ENCODE assay signal across 11 cellular contexts in genomic region chr19:49911381-49912145, GRCh38. TPM values are rescaled to one million over a fixed set of nuclear protein-coding genes. Genes with fewer than 3 reads are reported as not detected.
DNase-seq lines count a peak whose midpoint lies in the region; ATAC-seq lines count a peak whose summit lies in the region.
"Had no signal": no experiment of that assay in that cellular context is flagged by ENCODE, and none has a peak within 500 bp of the region (broad histone marks: within the 10 kb centered on the region; RNA-seq: fewer than 3 reads in every experiment).

No MANE protein-coding gene starts in this region.

- H3K9me3 Mint-ChIP-seq in activated naive CD4-positive, alpha-beta T cell treated with anti-CD3 and anti-CD28 coated beads, Interleukin-2, amount 50 U/mL, for 24 hours: no peaks in the 10 kb centered on the region
- no peaks in the 10 kb centered on the region for H3K9me3 Mint-ChIP-seq in naive thymus-derived CD4-positive, alpha-beta T cell

- H3K27ac ChIP-seq in naive thymus-derived CD4-positive, alpha-beta T cell (ENCODE audit: low read depth, low read length): peak overlapping the region; percentile 47
- H3K27ac ChIP-seq: brain microvascular endothelial cell had no signal

- POLR2A ChIA-PET in naive thymus-derived CD4-positive, alpha-beta T cell (lab: Charles Lee): interaction anchor here (0.7 to 0.8 kb wide), 2 partner anchors 17 to 75 kb away, joined by 3 to 5 read pairs; no protein-coding TSS in a partner anchor

- no peaks in the 10 kb centered on the region for H3K9me3 ChIP-seq in naive thymus-derived CD4-positive, alpha-beta T cell (ENCODE audit: control insufficient read depth in 2 of 3, low read length in 3 of 3)
- H3K9me3 ChIP-seq: upper lobe of left lung had no signal

- peak overlapping the region; percentile 33 for H3K27ac Mint-ChIP-seq in activated naive CD4-positive, alpha-beta T cell treated with anti-CD3 and anti-CD28 coated beads, Interleukin-2, amount 50 U/mL, for 24 hours
- peak overlapping the region; percentile 45 to 91 (median 79) for H3K27ac Mint-ChIP-seq in naive thymus-derived CD4-positive, alpha-beta T cell

- no peaks in the 10 kb centered on the region for H3K27me3 ChIP-seq in naive thymus-derived CD4-positive, alpha-beta T cell (ENCODE audit: control insufficient read depth in 2 of 2, insufficient read depth in 2 of 2, low read length in 2 of 2)
- H3K27me3 ChIP-seq: brain microvascular endothelial cell, upper lobe of left lung had no signal

- H3K4me3 Mint-ChIP-seq in activated naive CD4-positive, alpha-beta T cell treated with anti-CD3 and anti-CD28 coated beads, Interleukin-2, amount 50 U/mL, for 24 hours: no peak overlapping the region
- H3K4me3 Mint-ChIP-seq in naive thymus-derived CD4-positive, alpha-beta T cell: peak overlapping the region in 1 of 10 donors; percentile 65

- intact Hi-C loops in naive thymus-derived CD4-positive, alpha-beta T cell (cut with micrococcal nuclease): loop anchor here in 1 of 2 donors (2.0 kb wide), 1 partner anchor 15 kb away; the partner anchor contains the start of gene IL4I1

- CTCF ChIA-PET in naive thymus-derived CD4-positive, alpha-beta T cell (lab: Charles Lee): interaction anchor here (0.6 kb wide), 1 partner anchor 441 kb away, joined by 5 read pairs; no protein-coding TSS in a partner anchor

- H3K4me1 ChIP-seq in naive thymus-derived CD4-positive, alpha-beta T cell (ENCODE audit: control insufficient read depth in 2 of 2, insufficient read depth in 2 of 2, low read length in 2 of 2): no peaks in the 10 kb centered on the region

- H3K4me1 Mint-ChIP-seq in activated naive CD4-positive, alpha-beta T cell treated with anti-CD3 and anti-CD28 coated beads, Interleukin-2, amount 50 U/mL, for 24 hours: peaks cover 27% of the 10 kb centered on the region
- peaks cover 16 to 53% (median 22%) of the 10 kb centered on the region in 7 donors for H3K4me1 Mint-ChIP-seq in naive thymus-derived CD4-positive, alpha-beta T cell

- ATAC-seq in HG03039 (IDR thresholded peaks at IDR 0.05; ENCODE audit: unreplicated experiment) (peak; percentile 33), GM21367 (IDR thresholded peaks at IDR 0.05; ENCODE audit: unreplicated experiment) (no peak), GM19463 (IDR thresholded peaks at IDR 0.05; ENCODE audit: unreplicated experiment) (no peak)
- peak; percentile 89 for ATAC-seq in naive thymus-derived CD4-positive, alpha-beta T cell

- no peak overlapping the region for H3K4me3 ChIP-seq in naive thymus-derived CD4-positive, alpha-beta T cell (ENCODE audit: low read length)
- H3K4me3 ChIP-seq: upper lobe of left lung had no signal

- peaks cover 0 to 69% (median 0%) of the 10 kb centered on the region in 3 experiments for H3K36me3 ChIP-seq in naive thymus-derived CD4-positive, alpha-beta T cell (ENCODE audit: control insufficient read depth in 2 of 3, insufficient read depth in 3 of 3, low read length in 3 of 3)

- H3K36me3 Mint-ChIP-seq in activated naive CD4-positive, alpha-beta T cell treated with anti-CD3 and anti-CD28 coated beads, Interleukin-2, amount 50 U/mL, for 24 hours: peaks cover 7% of the 10 kb centered on the region
- peaks cover 0 to 39% (median 20%) of the 10 kb centered on the region in 5 donors for H3K36me3 Mint-ChIP-seq in naive thymus-derived CD4-positive, alpha-beta T cell

- H3K27me3 Mint-ChIP-seq in activated naive CD4-positive, alpha-beta T cell treated with anti-CD3 and anti-CD28 coated beads, Interleukin-2, amount 50 U/mL, for 24 hours: no peaks in the 10 kb centered on the region
- H3K27me3 Mint-ChIP-seq in naive thymus-derived CD4-positive, alpha-beta T cell: no peaks in the 10 kb centered on the region

- peak; percentile 68 for DNase-seq in GF-D8 (lab: John Stamatoyannopoulos, UW)
- DNase-seq in naive thymus-derived CD4-positive, alpha-beta T cell: peak in 1 of 9 donors; percentile 36
- DNase-seq in NCI-H1694 (lab: John Stamatoyannopoulos, UW): no peak
- no peak for DNase-seq in NCI-H446 treated with DMSO at 0.1 percent for 48 hours (lab: John Stamatoyannopoulos, UW)
- DNase-seq: brain microvascular endothelial cell, NCI-H2227 treated with DMSO at 0.1 percent for 48 hours, upper lobe of left lung had no signal

RNA-seq across cellular contexts. Expression of gene IL4I1, which starts 14.9 kb away (rescaled TPM):
- 1 to 10 TPM; 1.2 to 6.8 (median 1.9) TPM for total RNA-seq in naive thymus-derived CD4-positive, alpha-beta T cell
- polyA plus RNA-seq in naive thymus-derived CD4-positive, alpha-beta T cell: not detected

RNA-seq across cellular contexts. Expression of gene ATF5, which starts 17.4 kb away (rescaled TPM):
- total RNA-seq in naive thymus-derived CD4-positive, alpha-beta T cell: 10 to 100 TPM in 3 of 5 experiments, 1 to 10 TPM in 2; 5.9 to 16.1 (median 14.9) TPM
- 1 to 10 TPM; 1.6 to 1.9 TPM for polyA plus RNA-seq in naive thymus-derived CD4-positive, alpha-beta T cell

RNA-seq across cellular contexts. Expression of gene NUP62, which starts 17.7 kb away (rescaled TPM):
- 100 to 1,000 TPM in 1 of 5 experiments, 10 to 100 TPM in 4; 26.9 to 130 (median 52.4) TPM for total RNA-seq in naive thymus-derived CD4-positive, alpha-beta T cell
- polyA plus RNA-seq in naive thymus-derived CD4-positive, alpha-beta T cell: 10 to 100 TPM; 46.3 to 65.0 TPM

RNA-seq across cellular contexts. Expression of gene TBC1D17, which starts 34.1 kb away (rescaled TPM):
- total RNA-seq in naive thymus-derived CD4-positive, alpha-beta T cell: 100 to 1,000 TPM in 1 of 5 experiments, 10 to 100 TPM in 4; 42.9 to 106 (median 53.0) TPM
- polyA plus RNA-seq in naive thymus-derived CD4-positive, alpha-beta T cell: 10 to 100 TPM; 11.6 to 22.2 TPM

RNA-seq across cellular contexts. Expression of gene AKT1S1, which starts 34.4 kb away (rescaled TPM):
- total RNA-seq in naive thymus-derived CD4-positive, alpha-beta T cell: 10 to 100 TPM; 15.9 to 25.7 (median 21.2) TPM
- 1 to 10 TPM; 4.7 to 5.8 TPM for polyA plus RNA-seq in naive thymus-derived CD4-positive, alpha-beta T cell

Comparison
In these comparisons a context has a peak if more than half of its experiments do, and no peak if none do; other contexts are left out.
1. ATAC-seq: peak in HG03039 (single experiment) and naive thymus-derived CD4-positive, alpha-beta T cell (single experiment); none in GM21367 (single experiment) and GM19463 (single experiment).